13 cellular contexts compared by ENCODE assay signal in genomic region chr21:38979271-38980196, GRCh38.
A peak's percentile ranks its signal among the peaks of the same experiment; 100 is the strongest.
DNase-seq lines count a peak whose midpoint lies in the region; ATAC-seq, FAIRE-seq and TF ChIP-seq lines count a peak whose summit lies in the region.
"Had no signal": no experiment of that assay in that cellular context is flagged by ENCODE, and none has a peak within 500 bp of the region (broad histone marks: within the 10 kb centered on the region; RNA-seq: fewer than 3 reads in every experiment).

No MANE protein-coding gene starts in this region.

- ATAC-seq in stimulated activated effector memory CD8-positive, alpha-beta T cell treated with anti-CD3 and anti-CD28 coated beads, Interleukin-12 subunit alpha, Interleukin-12 subunit beta, amount 100 ng/mL, for 72 hours, result peak; percentile 94
- ATAC-seq in HG03469 (IDR thresholded peaks at IDR 0.05; ENCODE audit: unreplicated experiment), result no peak

- POLR2A ChIA-PET in endothelial cell of umbilical vein (lab: Charles Lee), result interaction anchor here (0.7 kb wide), 1 partner anchor 174 kb away, joined by 3 read pairs; no protein-coding TSS in a partner anchor

- no peak for TF ChIP-seq CTCF in endothelial cell of umbilical vein (IDR thresholded peaks at IDR 0.05; ENCODE audit: extremely low read depth in 1 of 2, insufficient read depth in 1 of 2, low read depth in 1 of 2, low read length in 2 of 2)

- no TSS peak for BruUV-seq in endothelial cell of umbilical vein (replicated peaks; lab: Mats Ljungman, UMichigan)

- no peaks in the 10 kb centered on the region for H3K27me3 ChIP-seq in endothelial cell of umbilical vein (ENCODE audit: control insufficient read depth in 2 of 2, insufficient read depth in 2 of 2, low read length in 2 of 2)

- H3K4me1 Mint-ChIP-seq in activated naive CD4-positive, alpha-beta T cell treated with anti-CD3 and anti-CD28 coated beads, Interleukin-2, amount 50 U/mL, for 24 hours, result no peaks in the 10 kb centered on the region
- H3K4me1 Mint-ChIP-seq in stimulated activated effector memory CD8-positive, alpha-beta T cell treated with anti-CD3 and anti-CD28 coated beads, Interleukin-12 subunit alpha, Interleukin-12 subunit beta, amount 100 ng/mL, for 72 hours, result peaks cover 24% of the 10 kb centered on the region
- H3K4me1 Mint-ChIP-seq: central memory CD8-positive, alpha-beta T cell; memory B cell had no signal

- no peak overlapping the region for H3K4me3 Mint-ChIP-seq in activated naive CD4-positive, alpha-beta T cell treated with anti-CD3 and anti-CD28 coated beads, Interleukin-2, amount 50 U/mL, for 24 hours
- peak overlapping the region; percentile 1 for H3K4me3 Mint-ChIP-seq in stimulated activated effector memory CD8-positive, alpha-beta T cell treated with anti-CD3 and anti-CD28 coated beads, Interleukin-12 subunit alpha, Interleukin-12 subunit beta, amount 100 ng/mL, for 72 hours
- H3K4me3 Mint-ChIP-seq: central memory CD8-positive, alpha-beta T cell; memory B cell had no signal

- H3K79me2 ChIP-seq in endothelial cell of umbilical vein (ENCODE audit: control insufficient read depth, insufficient read depth, low read length), result no peaks in the 10 kb centered on the region

- H3K4me3 ChIP-seq in endothelial cell of umbilical vein (replicated peaks in 1 of 3; ENCODE audit: insufficient read depth in 1 of 3, low read depth in 1 of 3, low read length in 3 of 3), result no peak overlapping the region

- H4K20me1 ChIP-seq in endothelial cell of umbilical vein (replicated peaks; ENCODE audit: control insufficient read depth, extremely low read depth, insufficient read depth, low read length), result no peaks in the 10 kb centered on the region

- CTCF ChIA-PET in endothelial cell of umbilical vein (lab: Charles Lee), result interaction anchor here (0.9 to 1.1 kb wide), 2 partner anchors 14 to 74 kb away, joined by 3 to 4 read pairs; no protein-coding TSS in a partner anchor

- peak; percentile 33 for FAIRE-seq in endothelial cell of umbilical vein (lab: Jason Lieb, UNC)
- FAIRE-seq: TTC549 had no signal

- peaks cover 18% of the 10 kb centered on the region for H3K27me3 Mint-ChIP-seq in activated naive CD4-positive, alpha-beta T cell treated with anti-CD3 and anti-CD28 coated beads, Interleukin-2, amount 50 U/mL, for 24 hours

- H3K4me1 ChIP-seq in endothelial cell of umbilical vein (ENCODE audit: control insufficient read depth, extremely low read depth, insufficient read depth, low read length), result no peaks in the 10 kb centered on the region

- TF ChIP-seq POLR2A in endothelial cell of umbilical vein (IDR thresholded peaks at IDR 0.05; ENCODE audit: low read depth, low read length), result no peak

- H3K36me3 ChIP-seq in endothelial cell of umbilical vein (ENCODE audit: control insufficient read depth in 2 of 2, extremely low read depth in 1 of 2, insufficient read depth in 2 of 2, low read length in 2 of 2), result no peaks in the 10 kb centered on the region

- no peak overlapping the region for H3K9ac ChIP-seq in endothelial cell of umbilical vein (replicated peaks; ENCODE audit: extremely low read depth, insufficient read depth, low read length)
- H3K9ac ChIP-seq: KMS-11 had no signal

- no peak overlapping the region for H3K27ac ChIP-seq in endothelial cell of umbilical vein (ENCODE audit: insufficient read depth, low read depth, low read length)
- H3K27ac ChIP-seq: KMS-11 had no signal

- no peaks in the 10 kb centered on the region for H3K36me3 Mint-ChIP-seq in activated naive CD4-positive, alpha-beta T cell treated with anti-CD3 and anti-CD28 coated beads, Interleukin-2, amount 50 U/mL, for 24 hours
- no peaks in the 10 kb centered on the region for H3K36me3 Mint-ChIP-seq in stimulated activated effector memory CD8-positive, alpha-beta T cell treated with anti-CD3 and anti-CD28 coated beads, Interleukin-12 subunit alpha, Interleukin-12 subunit beta, amount 100 ng/mL, for 72 hours

- H3K9me1 ChIP-seq in endothelial cell of umbilical vein (replicated peaks; ENCODE audit: control insufficient read depth, extremely low read depth, insufficient read depth, low read length), result no peaks in the 10 kb centered on the region

- intact Hi-C loops in endothelial cell of umbilical vein (cut with micrococcal nuclease), result no loop called here

- no peaks in the 10 kb centered on the region for H3K9me3 ChIP-seq in endothelial cell of umbilical vein (replicated peaks; ENCODE audit: control insufficient read depth, insufficient read depth, low read length)

- no peak overlapping the region for H3K4me2 ChIP-seq in endothelial cell of umbilical vein (ENCODE audit: insufficient read depth, low read length)
- H3K4me2 ChIP-seq: KMS-11 had no signal

- dilution Hi-C loops in endothelial cell of umbilical vein (cut with MboI; ENCODE audit: extremely low pct_ligation_motif_present, low sequenced_read_pairs), result no loop called here

- no peak overlapping the region for H2AFZ ChIP-seq in endothelial cell of umbilical vein (ENCODE audit: low read depth, low read length)

- peak overlapping the region; percentile 20 for H3K27ac Mint-ChIP-seq in activated naive CD4-positive, alpha-beta T cell treated with anti-CD3 and anti-CD28 coated beads, Interleukin-2, amount 50 U/mL, for 24 hours
- no peak overlapping the region for H3K27ac Mint-ChIP-seq in stimulated activated effector memory CD8-positive, alpha-beta T cell treated with anti-CD3 and anti-CD28 coated beads, Interleukin-12 subunit alpha, Interleukin-12 subunit beta, amount 100 ng/mL, for 72 hours
- H3K27ac Mint-ChIP-seq: memory B cell had no signal

- no peak for DNase-seq in activated naive CD4-positive, alpha-beta T cell (lab: John Stamatoyannopoulos, UW)
- DNase-seq in NCI-H146 treated with DMSO at 0.1 percent for 48 hours (lab: John Stamatoyannopoulos, UW; ENCODE audit: unreplicated experiment) (peak; percentile 8), endothelial cell of umbilical vein (ENCODE audit: low read depth, low spot score) (no peak), 8988T (no peak), RKO (ENCODE audit: low spot score) (no peak)
- peak in 1 of 2 donors; percentile 60 for DNase-seq in stimulated activated effector memory CD8-positive, alpha-beta T cell treated with anti-CD3 and anti-CD28 coated beads, Interleukin-12 subunit alpha, Interleukin-12 subunit beta, amount 100 ng/mL, for 72 hours (ENCODE audit: low spot score in 2 of 2)
- DNase-seq: DMS 273 treated with DMSO at 0.1 percent for 48 hours had no signal

- no peaks in the 10 kb centered on the region for H3K9me3 Mint-ChIP-seq in activated naive CD4-positive, alpha-beta T cell treated with anti-CD3 and anti-CD28 coated beads, Interleukin-2, amount 50 U/mL, for 24 hours
- H3K9me3 Mint-ChIP-seq in stimulated activated effector memory CD8-positive, alpha-beta T cell treated with anti-CD3 and anti-CD28 coated beads, Interleukin-12 subunit alpha, Interleukin-12 subunit beta, amount 100 ng/mL, for 72 hours, result no peaks in the 10 kb centered on the region
- H3K9me3 Mint-ChIP-seq: central memory CD8-positive, alpha-beta T cell; memory B cell had no signal

TF ChIP-seq in endothelial cell of umbilical vein, 7 proteins besides CTCF, POLR2A, EP300 and RAD21:
- TF ChIP-seq JUN (IDR thresholded peaks at IDR 0.05; ENCODE audit: borderline replicate concordance, insufficient read depth, insufficient read length, low read depth) (no peak), MAX (IDR thresholded peaks at IDR 0.05; ENCODE audit: insufficient read depth, insufficient read length) (no peak), MYC (IDR thresholded peaks at IDR 0.05; ENCODE audit: low read depth, low read length) (no peak), EZH2 (IDR thresholded peaks at IDR 0.05; ENCODE audit: borderline replicate concordance, low read depth, low read length, severe bottlenecking) (no peak), POLR2AphosphoS5 (IDR thresholded peaks at IDR 0.05; ENCODE audit: insufficient read depth, low read depth, low read length) (no peak), FOS (IDR thresholded peaks at IDR 0.05; ENCODE audit: borderline replicate concordance, insufficient read depth, low read length) (no peak), GATA2 (IDR thresholded peaks at IDR 0.05; ENCODE audit: insufficient read depth, insufficient read length, low read depth, low read length) (no peak)
